ENCODE assay signal across 22 cellular contexts in genomic region chr1:230913496-230913895, GRCh38. TPM values are rescaled to one million over a fixed set of nuclear protein-coding genes. Genes with fewer than 3 reads are reported as not detected.
DNase-seq lines count a peak whose midpoint lies in the region; ATAC-seq, FAIRE-seq and TF ChIP-seq lines count a peak whose summit lies in the region.
"Had no signal": no experiment of that assay in that cellular context is flagged by ENCODE, and none has a peak within 500 bp of the region (broad histone marks: within the 10 kb centered on the region; RNA-seq: fewer than 3 reads in every experiment).

No MANE protein-coding gene starts in this region.

- no peak for FAIRE-seq in bronchial epithelial cell (lab: Jason Lieb, UNC)
- FAIRE-seq: TTC549 had no signal

- no peaks in the 10 kb centered on the region for H3K27me3 Mint-ChIP-seq in osteocyte (ENCODE audit: unreplicated experiment)
- H3K27me3 Mint-ChIP-seq: natural killer cell treated with Interleukin-12 subunit alpha and Interleukin-12 subunit beta and Interleukin-15 and Interleukin-18, amount 100 ng/mL, for 72 hours had no signal

- H3K4me3 Mint-ChIP-seq in osteocyte (ENCODE audit: unreplicated experiment): no peak overlapping the region
- H3K4me3 Mint-ChIP-seq: natural killer cell treated with Interleukin-12 subunit alpha and Interleukin-12 subunit beta and Interleukin-15 and Interleukin-18, amount 100 ng/mL, for 72 hours had no signal

- H3K4me2 ChIP-seq in GM23248 (ENCODE audit: unreplicated experiment): peak overlapping the region; percentile 7

- no peak overlapping the region for H3K9ac ChIP-seq in GM23248

- H3K9me3 ChIP-seq in GM23248 (ENCODE audit: low read depth): no peaks in the 10 kb centered on the region
- H3K9me3 ChIP-seq: left ventricle myocardium inferior, tibial nerve had no signal

- peaks cover 12% of the 10 kb centered on the region for H3K4me1 ChIP-seq in GM23248 (ENCODE audit: insufficient read depth)

- peak overlapping the region; percentile 30; the same call in 1 of the 2 replicates for H3K27ac ChIP-seq in GM23248
- H3K27ac ChIP-seq: left ventricle myocardium inferior, tibial nerve had no signal

- H3K4me1 Mint-ChIP-seq in osteocyte (ENCODE audit: unreplicated experiment): peaks cover 43% of the 10 kb centered on the region

- H3K9me2 ChIP-seq in GM23248 (ENCODE audit: insufficient read depth): no peaks in the 10 kb centered on the region

- peaks cover 25% of the 10 kb centered on the region for H3K36me3 Mint-ChIP-seq in osteocyte (ENCODE audit: unreplicated experiment)

- peaks cover 8% of the 10 kb centered on the region; the same call in 1 of the 2 replicates for H3F3A ChIP-seq in GM23248 (ENCODE audit: insufficient read depth)

- no peaks in the 10 kb centered on the region for H3K79me2 ChIP-seq in GM23248 (ENCODE audit: insufficient read depth)

- in situ Hi-C loops in GM23248 (cut with MboI): no loop called here

- H4K20me1 ChIP-seq in GM23248 (ENCODE audit: insufficient read depth): no peaks in the 10 kb centered on the region

- 0 out of 2 replicates have a peak overlapping the region, but pooled peaks have one; percentile 59 for H2AFZ ChIP-seq in GM23248

- TF ChIP-seq CTCF in bronchial epithelial cell (IDR thresholded peaks at IDR 0.05; ENCODE audit: insufficient read depth, low read length, severe bottlenecking) (no peak), osteocyte (IDR thresholded peaks at IDR 0.05) (no peak)

- H3K36me3 ChIP-seq in GM23248 (ENCODE audit: low read depth) (no peaks in the 10 kb centered on the region), bronchial epithelial cell (ENCODE audit: control insufficient read depth, insufficient read depth, low read length) (peaks cover 3% of the 10 kb centered on the region)

- no peak for ATAC-seq in GM21447 (IDR thresholded peaks at IDR 0.05; ENCODE audit: unreplicated experiment)
- ATAC-seq: natural killer cell treated with Interleukin-12 subunit alpha and Interleukin-12 subunit beta and Interleukin-15 and Interleukin-18, amount 100 ng/mL, for 72 hours; Right ventricle myocardium inferior had no signal

- H3K4me3 ChIP-seq in GM23248 (no peak overlapping the region), bronchial epithelial cell (ENCODE audit: low read depth, low read length) (no peak overlapping the region)
- H3K4me3 ChIP-seq: left ventricle myocardium inferior, tibial nerve had no signal

- DNase-seq in EH (ENCODE audit: low read depth): peak; percentile 64
- DNase-seq in GM23248: peak; percentile 72
- peak; percentile 29 for DNase-seq in bronchial epithelial cell (ENCODE audit: low read depth)
- DNase-seq in osteocyte (ENCODE audit: extremely low spot score, unreplicated experiment): no peak
- DNase-seq in GDM1 (lab: John Stamatoyannopoulos, UW): no peak
- DNase-seq in Kasumi-1 (lab: John Stamatoyannopoulos, UW): no peak
- DNase-seq: activated CD4-positive, alpha-beta T cell treated with anti-CD3 and anti-CD28 coated beads for 1 hour; activated naive CD4-positive, alpha-beta T cell; anterior cingulate cortex; left ventricle myocardium inferior; midbrain; MM.1S; NCI-H1436 treated with DMSO at 0.1 percent for 48 hours; NCI-H526; posterior cingulate gyrus; stimulated activated CD4-positive, alpha-beta T cell treated with anti-CD3 and anti-CD28 coated beads, Interleukin-2, amount 100 ng/mL, for 24 hours; stimulated activated naive CD4-positive, alpha-beta T cell treated with Interleukin-2 at 50 U/mL for 16 hours had no signal

- WGBS in GM23248 (ENCODE audit: low coverage in 1 of 2, low lambda C conversion rate in 2 of 2, missing lambda C conversion rate in 2 of 2), 2 experiments: 60 to 70% methylated on average over 2 of the region's 2 CpGs

- H3K27me3 ChIP-seq in GM23248 (replicated peaks; ENCODE audit: insufficient read depth) (no peaks in the 10 kb centered on the region), bronchial epithelial cell (ENCODE audit: control insufficient read depth, insufficient read depth, low read length) (no peaks in the 10 kb centered on the region)
- H3K27me3 ChIP-seq: tibial nerve had no signal

- peak overlapping the region; percentile 31 for H3K27ac Mint-ChIP-seq in osteocyte (ENCODE audit: unreplicated experiment)
- H3K27ac Mint-ChIP-seq: natural killer cell treated with Interleukin-12 subunit alpha and Interleukin-12 subunit beta and Interleukin-15 and Interleukin-18, amount 100 ng/mL, for 72 hours had no signal

- no peaks in the 10 kb centered on the region for H3K9me3 Mint-ChIP-seq in osteocyte (ENCODE audit: unreplicated experiment)
- H3K9me3 Mint-ChIP-seq: natural killer cell treated with Interleukin-12 subunit alpha and Interleukin-12 subunit beta and Interleukin-15 and Interleukin-18, amount 100 ng/mL, for 72 hours had no signal

RNA-seq across cellular contexts. Expression of gene C1orf198, which starts 45.2 kb away (rescaled TPM):
- total RNA-seq in GM23248 (2014; rRNA removed; shearing (Covaris generic)): 108 and 123 TPM in 2 replicates
- 76.2 and 79.5 TPM in 2 replicates for polyA plus RNA-seq in GM23248 (2016; fragmentation: Nextera tagmentation; extraction: Ambion mirVana)
- total RNA-seq in bronchial epithelial cell (7.1 and 12.3 TPM in 2 replicates), osteocyte (274 and 281 TPM in 2 replicates)

Comparison
In these comparisons a context has a peak if more than half of its experiments do, and no peak if none do; other contexts are left out.
1. DNase-seq: peak in EH (single experiment), GM23248 (single experiment) and bronchial epithelial cell (single experiment); none in osteocyte (single experiment), GDM1 (single experiment) and Kasumi-1 (0 of 2).